Comparison of ENCODE assay signal across 24 cellular contexts in the genomic region with DNA sequence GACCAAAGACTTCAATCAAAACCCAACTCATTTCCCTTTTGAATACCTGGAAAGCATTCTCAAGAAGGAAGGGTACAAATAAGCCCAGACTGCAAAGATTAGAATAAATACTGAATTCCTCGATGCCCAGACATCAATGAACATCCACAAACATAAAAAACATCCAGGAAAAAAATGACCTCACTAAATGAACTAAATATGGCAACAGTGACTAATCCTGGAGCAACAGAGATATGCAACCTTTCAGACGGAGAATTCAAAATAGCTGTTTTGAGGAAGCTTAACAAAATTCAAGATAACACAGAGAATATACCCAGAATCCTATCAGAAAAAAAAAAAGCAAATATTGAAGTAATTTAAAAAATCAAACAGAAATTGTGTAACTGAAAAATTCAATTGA. TPM values are rescaled to one million over a fixed set of nuclear protein-coding genes. Genes with fewer than 3 reads are reported as not detected.
DNase-seq lines count a peak whose midpoint lies in the region; ATAC-seq, FAIRE-seq and TF ChIP-seq lines count a peak whose summit lies in the region.
"Had no signal": no experiment of that assay in that cellular context is flagged by ENCODE, and none has a peak within 500 bp of the region (broad histone marks: within the 10 kb centered on the region; RNA-seq: fewer than 3 reads in every experiment).

No MANE protein-coding gene starts in this region.

- peaks cover 3% of the 10 kb centered on the region for H3K4me1 ChIP-seq in astrocyte (ENCODE audit: insufficient read depth, low read length)
- no peaks in the 10 kb centered on the region for H3K4me1 ChIP-seq in kidney (ENCODE audit: control insufficient read depth in 1 of 2, insufficient read depth in 1 of 2, low read depth in 1 of 2, low read length in 2 of 2)
- H3K4me1 ChIP-seq: A549; BLaER1 treated with 17β-estradiol and CSF1 and Interleukin-3, amounts not matched to agents 10 nM and 100 nM; SJCRH30 had no signal

- no peak overlapping the region for H3K4me3 Mint-ChIP-seq in astrocyte (ENCODE audit: unreplicated experiment)
- H3K4me3 Mint-ChIP-seq: CD8-positive, alpha-beta memory T cell; GM23338 had no signal

- peak; percentile 28 for DNase-seq in ELR (ENCODE audit: low read depth)
- DNase-seq in MV-4-11 (lab: John Stamatoyannopoulos, UW): peak; percentile 8
- peak; percentile 36 for DNase-seq in astrocyte (ENCODE audit: low read depth)
- DNase-seq in kidney: no peak
- DNase-seq in DMS 273 treated with DMSO at 0.1 percent for 48 hours (lab: John Stamatoyannopoulos, UW): no peak
- no peak for DNase-seq in stimulated activated CD8-positive, alpha-beta memory T cell treated with anti-CD3 and anti-CD28 coated beads, Interleukin-4, amount 100 ng/mL, for 48 hours
- no peak for DNase-seq in pons (ENCODE audit: low spot score)
- DNase-seq: CD8-positive, alpha-beta memory T cell; DMS79 treated with DMSO at 0.1 percent for 48 hours; GDM1; KG1; NCI-H1105 treated with DMSO at 0.1 percent for 48 hours; NCI-H1694 treated with DMSO at 0.1 percent for 48 hours; NCI-H2107; NCI-H446; PC-9; SJCRH30 had no signal

- no peak for ATAC-seq in HG02852 (IDR thresholded peaks at IDR 0.05; ENCODE audit: unreplicated experiment)
- ATAC-seq: A549, GM12878, HepG2 had no signal

- no peaks in the 10 kb centered on the region for H3K36me3 Mint-ChIP-seq in astrocyte (ENCODE audit: low read depth, unreplicated experiment)
- H3K36me3 Mint-ChIP-seq: CD8-positive, alpha-beta memory T cell had no signal

- H4K20me1 ChIP-seq in astrocyte (ENCODE audit: insufficient read depth, low read length): no peaks in the 10 kb centered on the region
- H4K20me1 ChIP-seq: BLaER1 treated with 17β-estradiol and CSF1 and Interleukin-3, amounts not matched to agents 10 nM and 100 nM had no signal

- H3K4me3 ChIP-seq in astrocyte (ENCODE audit: insufficient read depth, low read depth, low read length) (no peak overlapping the region), kidney (ENCODE audit: low read length in 2 of 2) (no peak overlapping the region)
- H3K4me3 ChIP-seq: A549; BLaER1 treated with 17β-estradiol and CSF1 and Interleukin-3, amounts not matched to agents 10 nM and 100 nM; GM12878; GM23338; PC-9; SJCRH30 had no signal

- H3K27me3 ChIP-seq in astrocyte (ENCODE audit: insufficient read depth, low read length): no peaks in the 10 kb centered on the region
- H3K27me3 ChIP-seq: BLaER1 treated with 17β-estradiol and CSF1 and Interleukin-3, amounts not matched to agents 10 nM and 100 nM; SJCRH30 had no signal

- FAIRE-seq in astrocyte (lab: Jason Lieb, UNC) (peak; percentile 9), kidney (lab: Jason Lieb, UNC) (peak; percentile 17)
- FAIRE-seq: A549, D721Med, GM12878, HepG2 had no signal

- peak overlapping the region; percentile 95 for H3K27ac Mint-ChIP-seq in astrocyte (ENCODE audit: unreplicated experiment)
- H3K27ac Mint-ChIP-seq: CD8-positive, alpha-beta memory T cell; GM23338 had no signal

- peaks cover 17% of the 10 kb centered on the region for H3K9me3 Mint-ChIP-seq in astrocyte (ENCODE audit: unreplicated experiment)

- intact Hi-C loops in kidney (cut with DNase I): no loop called here

- H2AFZ ChIP-seq in astrocyte (ENCODE audit: low read depth, low read length): no peak overlapping the region
- H2AFZ ChIP-seq: GM23338, PC-9 had no signal

- H3K36me3 ChIP-seq in astrocyte (ENCODE audit: insufficient read depth, low read length): no peaks in the 10 kb centered on the region
- H3K36me3 ChIP-seq in kidney (ENCODE audit: control insufficient read depth in 1 of 2, insufficient read depth in 2 of 2, low read length in 2 of 2): no peaks in the 10 kb centered on the region
- H3K36me3 ChIP-seq: BLaER1 treated with 17β-estradiol and CSF1 and Interleukin-3, amounts not matched to agents 10 nM and 100 nM; SJCRH30 had no signal

- H3K27ac ChIP-seq in astrocyte (ENCODE audit: low read depth, low read length) (no peak overlapping the region), kidney (ENCODE audit: low read depth in 2 of 2, low read length in 2 of 2) (no peak overlapping the region)
- H3K27ac ChIP-seq: A549; BLaER1 treated with 17β-estradiol and CSF1 and Interleukin-3, amounts not matched to agents 10 nM and 100 nM; PC-9; SJCRH30 had no signal

- peak overlapping the region; percentile 13 for H3K4me2 ChIP-seq in astrocyte (ENCODE audit: low read length)
- H3K4me2 ChIP-seq: A549; BLaER1 treated with 17β-estradiol and CSF1 and Interleukin-3, amounts not matched to agents 10 nM and 100 nM; GM23338; PC-9 had no signal

- H3K9me3 ChIP-seq in astrocyte (ENCODE audit: insufficient read depth, low read depth, low read length) (peaks cover 2% of the 10 kb centered on the region), kidney (ENCODE audit: control insufficient read depth in 1 of 2, low read length in 2 of 2) (peaks cover 3 to 13% of the 10 kb centered on the region in 2 donors)

- no peaks in the 10 kb centered on the region for H3K27me3 Mint-ChIP-seq in astrocyte (ENCODE audit: low read depth, unreplicated experiment)
- H3K27me3 Mint-ChIP-seq: CD8-positive, alpha-beta memory T cell had no signal

- no peak overlapping the region for H3K9ac ChIP-seq in astrocyte (ENCODE audit: low read length)
- H3K9ac ChIP-seq in kidney (ENCODE audit: low read length in 2 of 2): no peak overlapping the region
- H3K9ac ChIP-seq: BLaER1 treated with 17β-estradiol and CSF1 and Interleukin-3, amounts not matched to agents 10 nM and 100 nM had no signal

- peaks cover 14% of the 10 kb centered on the region for H3K4me1 Mint-ChIP-seq in astrocyte (ENCODE audit: low read depth, unreplicated experiment)
- H3K4me1 Mint-ChIP-seq: CD8-positive, alpha-beta memory T cell had no signal

- H3K79me2 ChIP-seq in astrocyte (ENCODE audit: insufficient read depth, low read length): no peaks in the 10 kb centered on the region

- TF ChIP-seq CTCF in astrocyte (IDR thresholded peaks at IDR 0.05; ENCODE audit: insufficient read depth, low read depth, low read length) (no peak), kidney (IDR thresholded peaks at IDR 0.05; ENCODE audit: borderline replicate concordance, extremely low read depth, insufficient read depth) (no peak)

RNA-seq across cellular contexts. Expression of gene PCLO, which starts 43.2 kb away (rescaled TPM):
- total RNA-seq in astrocyte (3.0 and 3.1 TPM in 2 replicates), kidney (12.0 TPM)
- polyA plus RNA-seq in kidney (ENCODE audit: insufficient read depth, low read depth, low replicate concordance): 4.0 TPM
- total RNA-seq: CD8-positive, alpha-beta memory T cell had no signal
- polyA plus RNA-seq: CD8-positive, alpha-beta memory T cell had no signal

Comparison
In these comparisons a context has a peak if more than half of its experiments do, and no peak if none do; other contexts are left out.
1. DNase-seq: peak in ELR (single experiment), MV-4-11 (single experiment) and astrocyte (single experiment); none in kidney (single experiment), DMS 273 treated with DMSO at 0.1 percent for 48 hours (single experiment), stimulated activated CD8-positive, alpha-beta memory T cell treated with anti-CD3 and anti-CD28 coated beads, Interleukin-4, amount 100 ng/mL, for 48 hours (single experiment) and pons (single experiment).